1 cellular context compared by ENCODE assay signal in genomic region chr3:49723631-49724551, GRCh38.
TF ChIP-seq lines count a peak whose summit lies in the region.

Gene GMPPB, minus strand, starts transcription at chr3:49723951. Its CDS starts 225 bp downstream, at chr3:49723726.

TF ChIP-seq in HEK293, 187 proteins besides CTCF, POLR2A, EP300 and RAD21 (continued from another document):
- TF ChIP-seq ZBTB26 (tag by site-specific recombination; optimal IDR thresholded peaks at IDR 0.05) (peak; percentile 67), ZFHX2 (tag by site-specific recombination; conservative IDR thresholded peaks at IDR 0.05) (no peak), ZNF561 (tag by site-specific recombination; IDR thresholded peaks at IDR 0.05; ENCODE audit: borderline replicate concordance) (0 out of 2 replicates have a peak, but pooled peaks have one; percentile 18), YY2 (tag by site-specific recombination; IDR thresholded peaks at IDR 0.05) (0 out of 2 replicates have a peak, but pooled peaks have one; percentile 29), ZNF558 (tag by site-specific recombination; IDR thresholded peaks at IDR 0.05) (no peak), KLF8 (tag by site-specific recombination; IDR thresholded peaks at IDR 0.05) (peak; percentile 56; the same call in 1 of the 2 replicates), OSR2 (tag by site-specific recombination; IDR thresholded peaks at IDR 0.05) (no peak), ZFP41 (tag by site-specific recombination; IDR thresholded peaks at IDR 0.05; ENCODE audit: borderline replicate concordance) (no peak), ZNF600 (tag by site-specific recombination; IDR thresholded peaks at IDR 0.05) (peak; percentile 75), KLF7 (tag by site-specific recombination; IDR thresholded peaks at IDR 0.05; ENCODE audit: borderline replicate concordance) (peak; percentile 34; the same call in 1 of the 2 replicates), ZNF768 (tag by site-specific recombination; IDR thresholded peaks at IDR 0.05) (no peak), ZNF548 (tag by site-specific recombination; IDR thresholded peaks at IDR 0.05) (no peak), ZNF837 (tag by site-specific recombination; IDR thresholded peaks at IDR 0.05) (peak; percentile 57; the same call in 1 of the 2 replicates), ZBTB17 (tag by site-specific recombination; IDR thresholded peaks at IDR 0.05) (peak; percentile 53; the same call in 1 of the 2 replicates), ZNF626 (tag by site-specific recombination; IDR thresholded peaks at IDR 0.05) (no peak), ZNF112 (tag by site-specific recombination; IDR thresholded peaks at IDR 0.05) (no peak), ZBTB8A (tag by site-specific recombination; IDR thresholded peaks at IDR 0.05) (peak; percentile 31), SP3 (tag by site-specific recombination; IDR thresholded peaks at IDR 0.05) (peak; percentile 57; the same call in 1 of the 2 replicates), GLIS1 (tag by site-specific recombination; IDR thresholded peaks at IDR 0.05) (peak; percentile 61), ZBTB48 (tag by site-specific recombination; IDR thresholded peaks at IDR 0.05) (peak; percentile 77), BCL11A (tag by site-specific recombination; IDR thresholded peaks at IDR 0.05; ENCODE audit: low read depth) (peak; percentile 80; the same call in 1 of the 2 replicates), ZXDB (tag by site-specific recombination; IDR thresholded peaks at IDR 0.05) (peak; percentile 53), ZNF501 (tag by site-specific recombination; IDR thresholded peaks at IDR 0.05) (peak; percentile 81), KLF16 (tag by site-specific recombination; IDR thresholded peaks at IDR 0.05) (peak; percentile 40; the same call in 1 of the 2 replicates), ZNF76 (tag by site-specific recombination; IDR thresholded peaks at IDR 0.05; ENCODE audit: borderline replicate concordance, low read depth) (peak; percentile 36; the same call in 1 of the 2 replicates), ZNF324 (tag by site-specific recombination; IDR thresholded peaks at IDR 0.05) (peak; percentile 22; the same call in 1 of the 2 replicates), ZNF416 (tag by site-specific recombination; IDR thresholded peaks at IDR 0.05) (0 out of 2 replicates have a peak, but pooled peaks have one; percentile 18), KLF1 (tag by site-specific recombination; IDR thresholded peaks at IDR 0.05) (peak; percentile 41; the same call in 1 of the 2 replicates), ZNF133 (tag by site-specific recombination; IDR thresholded peaks at IDR 0.05) (no peak), AEBP2 (tag by site-specific recombination; IDR thresholded peaks at IDR 0.05; ENCODE audit: borderline replicate concordance) (no peak)
- TF ChIP-seq, protein P1, sequence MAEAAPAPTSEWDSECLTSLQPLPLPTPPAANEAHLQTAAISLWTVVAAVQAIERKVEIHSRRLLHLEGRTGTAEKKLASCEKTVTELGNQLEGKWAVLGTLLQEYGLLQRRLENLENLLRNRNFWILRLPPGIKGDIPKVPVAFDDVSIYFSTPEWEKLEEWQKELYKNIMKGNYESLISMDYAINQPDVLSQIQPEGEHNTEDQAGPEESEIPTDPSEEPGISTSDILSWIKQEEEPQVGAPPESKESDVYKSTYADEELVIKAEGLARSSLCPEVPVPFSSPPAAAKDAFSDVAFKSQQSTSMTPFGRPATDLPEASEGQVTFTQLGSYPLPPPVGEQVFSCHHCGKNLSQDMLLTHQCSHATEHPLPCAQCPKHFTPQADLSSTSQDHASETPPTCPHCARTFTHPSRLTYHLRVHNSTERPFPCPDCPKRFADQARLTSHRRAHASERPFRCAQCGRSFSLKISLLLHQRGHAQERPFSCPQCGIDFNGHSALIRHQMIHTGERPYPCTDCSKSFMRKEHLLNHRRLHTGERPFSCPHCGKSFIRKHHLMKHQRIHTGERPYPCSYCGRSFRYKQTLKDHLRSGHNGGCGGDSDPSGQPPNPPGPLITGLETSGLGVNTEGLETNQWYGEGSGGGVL (tag by site-specific recombination; IDR thresholded peaks at IDR 0.05), result 0 out of 2 replicates have a peak, but pooled peaks have one; percentile 25
- TF ChIP-seq, protein P2, sequence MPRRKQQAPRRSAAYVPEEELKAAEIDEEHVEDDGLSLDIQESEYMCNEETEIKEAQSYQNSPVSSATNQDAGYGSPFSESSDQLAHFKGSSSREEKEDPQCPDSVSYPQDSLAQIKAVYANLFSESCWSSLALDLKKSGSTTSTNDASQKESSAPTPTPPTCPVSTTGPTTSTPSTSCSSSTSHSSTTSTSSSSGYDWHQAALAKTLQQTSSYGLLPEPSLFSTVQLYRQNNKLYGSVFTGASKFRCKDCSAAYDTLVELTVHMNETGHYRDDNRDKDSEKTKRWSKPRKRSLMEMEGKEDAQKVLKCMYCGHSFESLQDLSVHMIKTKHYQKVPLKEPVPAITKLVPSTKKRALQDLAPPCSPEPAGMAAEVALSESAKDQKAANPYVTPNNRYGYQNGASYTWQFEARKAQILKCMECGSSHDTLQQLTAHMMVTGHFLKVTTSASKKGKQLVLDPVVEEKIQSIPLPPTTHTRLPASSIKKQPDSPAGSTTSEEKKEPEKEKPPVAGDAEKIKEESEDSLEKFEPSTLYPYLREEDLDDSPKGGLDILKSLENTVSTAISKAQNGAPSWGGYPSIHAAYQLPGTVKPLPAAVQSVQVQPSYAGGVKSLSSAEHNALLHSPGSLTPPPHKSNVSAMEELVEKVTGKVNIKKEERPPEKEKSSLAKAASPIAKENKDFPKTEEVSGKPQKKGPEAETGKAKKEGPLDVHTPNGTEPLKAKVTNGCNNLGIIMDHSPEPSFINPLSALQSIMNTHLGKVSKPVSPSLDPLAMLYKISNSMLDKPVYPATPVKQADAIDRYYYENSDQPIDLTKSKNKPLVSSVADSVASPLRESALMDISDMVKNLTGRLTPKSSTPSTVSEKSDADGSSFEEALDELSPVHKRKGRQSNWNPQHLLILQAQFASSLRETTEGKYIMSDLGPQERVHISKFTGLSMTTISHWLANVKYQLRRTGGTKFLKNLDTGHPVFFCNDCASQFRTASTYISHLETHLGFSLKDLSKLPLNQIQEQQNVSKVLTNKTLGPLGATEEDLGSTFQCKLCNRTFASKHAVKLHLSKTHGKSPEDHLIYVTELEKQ (tag by site-specific recombination; IDR thresholded peaks at IDR 0.05; ENCODE audit: borderline replicate concordance), result no peak
- TF ChIP-seq, protein P3, sequence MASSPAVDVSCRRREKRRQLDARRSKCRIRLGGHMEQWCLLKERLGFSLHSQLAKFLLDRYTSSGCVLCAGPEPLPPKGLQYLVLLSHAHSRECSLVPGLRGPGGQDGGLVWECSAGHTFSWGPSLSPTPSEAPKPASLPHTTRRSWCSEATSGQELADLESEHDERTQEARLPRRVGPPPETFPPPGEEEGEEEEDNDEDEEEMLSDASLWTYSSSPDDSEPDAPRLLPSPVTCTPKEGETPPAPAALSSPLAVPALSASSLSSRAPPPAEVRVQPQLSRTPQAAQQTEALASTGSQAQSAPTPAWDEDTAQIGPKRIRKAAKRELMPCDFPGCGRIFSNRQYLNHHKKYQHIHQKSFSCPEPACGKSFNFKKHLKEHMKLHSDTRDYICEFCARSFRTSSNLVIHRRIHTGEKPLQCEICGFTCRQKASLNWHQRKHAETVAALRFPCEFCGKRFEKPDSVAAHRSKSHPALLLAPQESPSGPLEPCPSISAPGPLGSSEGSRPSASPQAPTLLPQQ (tag by site-specific recombination; IDR thresholded peaks at IDR 0.05), result peak; percentile 11; the same call in 1 of the 2 replicates
- TF ChIP-seq, protein P4, sequence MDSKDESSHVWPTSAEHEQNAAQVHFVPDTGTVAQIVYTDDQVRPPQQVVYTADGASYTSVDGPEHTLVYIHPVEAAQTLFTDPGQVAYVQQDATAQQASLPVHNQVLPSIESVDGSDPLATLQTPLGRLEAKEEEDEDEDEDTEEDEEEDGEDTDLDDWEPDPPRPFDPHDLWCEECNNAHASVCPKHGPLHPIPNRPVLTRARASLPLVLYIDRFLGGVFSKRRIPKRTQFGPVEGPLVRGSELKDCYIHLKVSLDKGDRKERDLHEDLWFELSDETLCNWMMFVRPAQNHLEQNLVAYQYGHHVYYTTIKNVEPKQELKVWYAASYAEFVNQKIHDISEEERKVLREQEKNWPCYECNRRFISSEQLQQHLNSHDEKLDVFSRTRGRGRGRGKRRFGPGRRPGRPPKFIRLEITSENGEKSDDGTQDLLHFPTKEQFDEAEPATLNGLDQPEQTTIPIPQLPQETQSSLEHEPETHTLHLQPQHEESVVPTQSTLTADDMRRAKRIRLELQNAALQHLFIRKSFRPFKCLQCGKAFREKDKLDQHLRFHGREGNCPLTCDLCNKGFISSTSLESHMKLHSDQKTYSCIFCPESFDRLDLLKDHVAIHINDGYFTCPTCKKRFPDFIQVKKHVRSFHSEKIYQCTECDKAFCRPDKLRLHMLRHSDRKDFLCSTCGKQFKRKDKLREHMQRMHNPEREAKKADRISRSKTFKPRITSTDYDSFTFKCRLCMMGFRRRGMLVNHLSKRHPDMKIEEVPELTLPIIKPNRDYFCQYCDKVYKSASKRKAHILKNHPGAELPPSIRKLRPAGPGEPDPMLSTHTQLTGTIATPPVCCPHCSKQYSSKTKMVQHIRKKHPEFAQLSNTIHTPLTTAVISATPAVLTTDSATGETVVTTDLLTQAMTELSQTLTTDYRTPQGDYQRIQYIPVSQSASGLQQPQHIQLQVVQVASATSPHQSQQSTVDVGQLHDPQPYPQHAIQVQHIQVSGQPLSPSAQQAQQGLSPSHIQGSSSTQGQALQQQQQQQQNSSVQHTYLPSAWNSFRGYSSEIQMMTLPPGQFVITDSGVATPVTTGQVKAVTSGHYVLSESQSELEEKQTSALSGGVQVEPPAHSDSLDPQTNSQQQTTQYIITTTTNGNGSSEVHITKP (tag by site-specific recombination; IDR thresholded peaks at IDR 0.05), result no peak; the same call in 1 of the 2 replicates
- TF ChIP-seq, protein P5, sequence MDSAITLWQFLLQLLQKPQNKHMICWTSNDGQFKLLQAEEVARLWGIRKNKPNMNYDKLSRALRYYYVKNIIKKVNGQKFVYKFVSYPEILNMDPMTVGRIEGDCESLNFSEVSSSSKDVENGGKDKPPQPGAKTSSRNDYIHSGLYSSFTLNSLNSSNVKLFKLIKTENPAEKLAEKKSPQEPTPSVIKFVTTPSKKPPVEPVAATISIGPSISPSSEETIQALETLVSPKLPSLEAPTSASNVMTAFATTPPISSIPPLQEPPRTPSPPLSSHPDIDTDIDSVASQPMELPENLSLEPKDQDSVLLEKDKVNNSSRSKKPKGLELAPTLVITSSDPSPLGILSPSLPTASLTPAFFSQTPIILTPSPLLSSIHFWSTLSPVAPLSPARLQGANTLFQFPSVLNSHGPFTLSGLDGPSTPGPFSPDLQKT (IDR thresholded peaks at IDR 0.05; ENCODE audit: borderline replicate concordance, low read depth, low read length), result no peak
TF ChIP-seq in HEK293: peak in this region for 35.
